In genomic region chr4:78938868-78939666, GRCh38 we compare ENCODE assay signal across 8 cellular contexts. TPM values are rescaled to one million over a fixed set of nuclear protein-coding genes. Genes with fewer than 3 reads are reported as not detected.
A peak's percentile ranks its signal among the peaks of the same experiment; 100 is the strongest.
DNase-seq lines count a peak whose midpoint lies in the region; ATAC-seq and TF ChIP-seq lines count a peak whose summit lies in the region.

PAQR3 (minus strand) TSS chr4:78939438; CDS start chr4:78939224, 214 bp downstream.

- in situ Hi-C loops in GM18951 (cut with MboI; ENCODE audit: low sequenced_read_pairs, unreplicated experiment): no loop called here

- H3K4me3 ChIP-seq in AG10803 (ENCODE audit: low read length) (peak within 1 kb of the TSS; percentile 89), kidney epithelial cell (ENCODE audit: low read depth, low read length) (peak within 1 kb of the TSS; percentile 67)

- TF ChIP-seq CTCF in AG10803 (conservative IDR thresholded peaks at IDR 0.05; ENCODE audit: low read length) (no peak), kidney epithelial cell (IDR thresholded peaks at IDR 0.05; ENCODE audit: insufficient read depth, low read length, poor library complexity, severe bottlenecking) (no peak)

- DNase-seq in AG10803 (ENCODE audit: low read depth) (peak; percentile 76), NCI-H226 (peak; percentile 70), cerebellar cortex (ENCODE audit: low spot score) (peak; percentile 78), kidney epithelial cell (ENCODE audit: low read depth) (no peak)
- peak; percentile 61 to 81 for DNase-seq in stimulated activated CD4-positive, alpha-beta T cell treated with anti-CD3 and anti-CD28 coated beads, Interleukin-15, amount 100 ng/mL, for 48 hours (ENCODE audit: low read depth in 2 of 2)

- ATAC-seq in HG03159 (IDR thresholded peaks at IDR 0.05; ENCODE audit: unreplicated experiment): peak; percentile 97
- peak; percentile 97 for ATAC-seq in activated CD4-positive, CD25-positive, alpha-beta regulatory T cell treated with anti-CD3 and anti-CD28 coated beads, Interleukin-2, amount 50 U/mL, for 24 hours

- H3K36me3 ChIP-seq in kidney epithelial cell (ENCODE audit: control insufficient read depth, insufficient read depth, low read length): no peaks in the 10 kb centered on the region

- H3K27me3 ChIP-seq in kidney epithelial cell (ENCODE audit: control insufficient read depth, insufficient read depth, low read length): no peaks in the 10 kb centered on the region

- peak; percentile 95 for TF ChIP-seq POLR2A in GM18951 (IDR thresholded peaks at IDR 0.05; ENCODE audit: extremely low read depth, insufficient read depth, insufficient read length)

RNA-seq across cellular contexts. Expression of gene PAQR3, which starts in this region (rescaled TPM):
- 69.0 and 79.0 TPM in 2 replicates for total RNA-seq in kidney epithelial cell
